11 cellular contexts compared by ENCODE assay signal in the genomic region with DNA sequence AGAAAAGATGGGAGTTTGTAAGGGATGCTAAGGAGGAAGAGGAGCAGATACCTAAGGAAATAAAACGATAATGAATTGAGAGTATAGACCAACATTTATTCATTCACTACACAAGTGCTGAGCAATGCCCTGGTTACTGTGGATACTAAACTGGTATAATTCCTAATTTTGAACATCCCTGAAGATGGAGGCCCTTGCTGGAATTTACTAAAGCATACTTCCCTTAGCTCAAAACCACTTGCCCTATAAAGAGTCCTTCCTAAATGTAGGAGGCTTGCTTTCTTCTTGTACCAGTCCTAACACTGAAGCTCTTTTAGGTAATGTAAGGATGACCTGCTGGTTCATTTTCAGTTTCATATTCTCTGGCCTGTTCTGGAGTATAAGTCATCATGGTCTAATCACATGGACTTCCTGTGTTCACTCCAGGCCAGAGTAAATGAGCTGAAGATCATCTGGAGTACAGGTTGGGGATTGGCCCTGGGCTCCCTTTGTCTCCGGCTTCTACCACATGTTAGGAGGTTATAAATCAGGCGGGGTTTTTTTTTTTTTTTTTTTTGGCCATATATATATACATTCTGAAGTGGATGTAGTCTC. TPM values are rescaled to one million over a fixed set of nuclear protein-coding genes. Genes with fewer than 3 reads are reported as not detected.
DNase-seq lines count a peak whose midpoint lies in the region; ATAC-seq and TF ChIP-seq lines count a peak whose summit lies in the region.
"Had no signal": no experiment of that assay in that cellular context is flagged by ENCODE, and none has a peak within 500 bp of the region (broad histone marks: within the 10 kb centered on the region; RNA-seq: fewer than 3 reads in every experiment).

No MANE protein-coding gene starts in this region.

- H3K36me3 ChIP-seq in RWPE2 (ENCODE audit: low read depth) (no peaks in the 10 kb centered on the region), SJCRH30 (no peaks in the 10 kb centered on the region)

- peak; percentile 82 for ATAC-seq in HG02610 (IDR thresholded peaks at IDR 0.05; ENCODE audit: unreplicated experiment)
- peak; percentile 74; the same call in 2 of the 3 replicates for ATAC-seq in RWPE2 (ENCODE audit: low read depth)
- no peak for ATAC-seq in HG03045 (IDR thresholded peaks at IDR 0.05; ENCODE audit: unreplicated experiment)
- ATAC-seq: T-helper 17 cell had no signal

- DNase-seq in activated CD4-positive, alpha-beta T cell treated with anti-CD3 and anti-CD28 coated beads, Interleukin-2, amount 10 ng/mL, durations not matched to agents 24 days and 14 days = peak; percentile 55
- no peak for DNase-seq in activated CD4-positive, alpha-beta T cell treated with anti-CD3 and anti-CD28 coated beads, Interleukin-2, amount 10 ng/mL, durations not matched to agents 7 days and 5 days
- DNase-seq in RWPE2 (ENCODE audit: low spot score) = no peak
- DNase-seq in renal cortical epithelial cell (ENCODE audit: low read depth) = peak; percentile 35
- DNase-seq in NCI-H2107 (lab: John Stamatoyannopoulos, UW) = no peak
- no peak for DNase-seq in SJCRH30
- DNase-seq: activated naive CD8-positive, alpha-beta T cell treated with anti-CD3 and anti-CD28 coated beads for 36 hours; T-helper 17 cell had no signal

- peaks cover 21% of the 10 kb centered on the region for H3K27me3 Mint-ChIP-seq in activated CD4-positive, alpha-beta T cell treated with anti-CD3 and anti-CD28 coated beads, Interleukin-2, amount 10 ng/mL, durations not matched to agents 24 days and 14 days
- peaks cover 24% of the 10 kb centered on the region for H3K27me3 Mint-ChIP-seq in activated CD4-positive, alpha-beta T cell treated with anti-CD3 and anti-CD28 coated beads, Interleukin-2, amount 10 ng/mL, durations not matched to agents 7 days and 5 days
- H3K27me3 Mint-ChIP-seq: progenitor cell of endocrine pancreas had no signal

- intact Hi-C loops in activated CD4-positive, alpha-beta T cell treated with anti-CD3 and anti-CD28 coated beads, Interleukin-2, amount 10 ng/mL, durations not matched to agents 24 days and 14 days (cut with micrococcal nuclease) = no loop called here

- H3K4me3 ChIP-seq in RWPE2 (ENCODE audit: severe bottlenecking) = no peak overlapping the region
- H3K4me3 ChIP-seq in SJCRH30 = no peak overlapping the region

- H3K27ac Mint-ChIP-seq in activated CD4-positive, alpha-beta T cell treated with anti-CD3 and anti-CD28 coated beads, Interleukin-2, amount 10 ng/mL, durations not matched to agents 24 days and 14 days = no peak overlapping the region
- no peak overlapping the region for H3K27ac Mint-ChIP-seq in activated CD4-positive, alpha-beta T cell treated with anti-CD3 and anti-CD28 coated beads, Interleukin-2, amount 10 ng/mL, durations not matched to agents 7 days and 5 days
- H3K27ac Mint-ChIP-seq: activated naive CD8-positive, alpha-beta T cell treated with anti-CD3 and anti-CD28 coated beads for 36 hours; progenitor cell of endocrine pancreas; T-helper 17 cell had no signal

- H3K27me3 ChIP-seq in RWPE2 (ENCODE audit: insufficient read depth, poor library complexity, severe bottlenecking) = no peaks in the 10 kb centered on the region
- no peaks in the 10 kb centered on the region for H3K27me3 ChIP-seq in SJCRH30

- H3K4me1 ChIP-seq in RWPE2 (ENCODE audit: insufficient read depth, poor library complexity, severe bottlenecking) (no peaks in the 10 kb centered on the region), SJCRH30 (no peaks in the 10 kb centered on the region)

- H3K27ac ChIP-seq in RWPE2 (ENCODE audit: poor library complexity, severe bottlenecking) (no peak overlapping the region), SJCRH30 (no peak overlapping the region)

- H3K9me3 ChIP-seq in RWPE2 (ENCODE audit: severe bottlenecking) (no peaks in the 10 kb centered on the region), SJCRH30 (replicated peaks) (no peaks in the 10 kb centered on the region)

- H3K36me3 Mint-ChIP-seq in activated CD4-positive, alpha-beta T cell treated with anti-CD3 and anti-CD28 coated beads, Interleukin-2, amount 10 ng/mL, durations not matched to agents 24 days and 14 days (ENCODE audit: low read depth) = no peaks in the 10 kb centered on the region
- no peaks in the 10 kb centered on the region for H3K36me3 Mint-ChIP-seq in activated CD4-positive, alpha-beta T cell treated with anti-CD3 and anti-CD28 coated beads, Interleukin-2, amount 10 ng/mL, durations not matched to agents 7 days and 5 days (ENCODE audit: low read depth)
- H3K36me3 Mint-ChIP-seq: activated naive CD8-positive, alpha-beta T cell treated with anti-CD3 and anti-CD28 coated beads for 36 hours had no signal

- H3K4me1 Mint-ChIP-seq in activated CD4-positive, alpha-beta T cell treated with anti-CD3 and anti-CD28 coated beads, Interleukin-2, amount 10 ng/mL, durations not matched to agents 24 days and 14 days = no peaks in the 10 kb centered on the region
- H3K4me1 Mint-ChIP-seq in activated CD4-positive, alpha-beta T cell treated with anti-CD3 and anti-CD28 coated beads, Interleukin-2, amount 10 ng/mL, durations not matched to agents 7 days and 5 days = peaks cover 7% of the 10 kb centered on the region
- H3K4me1 Mint-ChIP-seq: activated naive CD8-positive, alpha-beta T cell treated with anti-CD3 and anti-CD28 coated beads for 36 hours had no signal

- POLR2A ChIA-PET in activated CD4-positive, alpha-beta T cell treated with anti-CD3 and anti-CD28 coated beads, Interleukin-2, amount 10 ng/mL, durations not matched to agents 7 days and 5 days (lab: Charles Lee) = no interaction called here

- TF ChIP-seq CTCF in RWPE2 (IDR thresholded peaks at IDR 0.05; ENCODE audit: poor library complexity, severe bottlenecking) = no peak

- no peaks in the 10 kb centered on the region for H3K9me3 Mint-ChIP-seq in activated CD4-positive, alpha-beta T cell treated with anti-CD3 and anti-CD28 coated beads, Interleukin-2, amount 10 ng/mL, durations not matched to agents 24 days and 14 days
- H3K9me3 Mint-ChIP-seq in activated CD4-positive, alpha-beta T cell treated with anti-CD3 and anti-CD28 coated beads, Interleukin-2, amount 10 ng/mL, durations not matched to agents 7 days and 5 days = no peaks in the 10 kb centered on the region
- H3K9me3 Mint-ChIP-seq: activated naive CD8-positive, alpha-beta T cell treated with anti-CD3 and anti-CD28 coated beads for 36 hours had no signal

- no peak overlapping the region for H3K4me3 Mint-ChIP-seq in activated CD4-positive, alpha-beta T cell treated with anti-CD3 and anti-CD28 coated beads, Interleukin-2, amount 10 ng/mL, durations not matched to agents 24 days and 14 days
- no peak overlapping the region for H3K4me3 Mint-ChIP-seq in activated CD4-positive, alpha-beta T cell treated with anti-CD3 and anti-CD28 coated beads, Interleukin-2, amount 10 ng/mL, durations not matched to agents 7 days and 5 days
- H3K4me3 Mint-ChIP-seq: activated naive CD8-positive, alpha-beta T cell treated with anti-CD3 and anti-CD28 coated beads for 36 hours; T-helper 17 cell had no signal

- CTCF ChIA-PET in activated CD4-positive, alpha-beta T cell treated with anti-CD3 and anti-CD28 coated beads, Interleukin-2, amount 10 ng/mL, durations not matched to agents 7 days and 5 days (lab: Charles Lee) = interaction anchor here (0.6 kb wide), 2 partner anchors 38 to 977 kb away, joined by 3 to 4 read pairs; no protein-coding TSS in a partner anchor

RNA-seq across cellular contexts. Expression of a gene that starts 40.1 kb away (rescaled TPM):
- 11.3 and 12.3 TPM in 2 replicates for total RNA-seq in activated CD4-positive, alpha-beta T cell treated with anti-CD3 and anti-CD28 coated beads, Interleukin-2, amount 10 ng/mL, durations not matched to agents 24 days and 14 days
- total RNA-seq in activated CD4-positive, alpha-beta T cell treated with anti-CD3 and anti-CD28 coated beads, Interleukin-2, amount 10 ng/mL, durations not matched to agents 7 days and 5 days = 10 to 100 TPM; 24.9 to 26.6 TPM
- total RNA-seq in renal cortical epithelial cell = 30.0 and 96.4 TPM in 2 replicates
- 10.6 and 11.4 TPM in 2 replicates for total RNA-seq in SJCRH30 (2014; rRNA removed; shearing (Covaris generic))

Comparison
In these comparisons a context has a peak if more than half of its experiments do, and no peak if none do; other contexts are left out.
1. DNase-seq: peak in activated CD4-positive, alpha-beta T cell treated with anti-CD3 and anti-CD28 coated beads, Interleukin-2, amount 10 ng/mL, durations not matched to agents 24 days and 14 days (single experiment) and renal cortical epithelial cell (single experiment); none in activated CD4-positive, alpha-beta T cell treated with anti-CD3 and anti-CD28 coated beads, Interleukin-2, amount 10 ng/mL, durations not matched to agents 7 days and 5 days (single experiment), RWPE2 (single experiment), NCI-H2107 (single experiment) and SJCRH30 (0 of 2).